19 cellular contexts compared by ENCODE assay signal in the genomic region with DNA sequence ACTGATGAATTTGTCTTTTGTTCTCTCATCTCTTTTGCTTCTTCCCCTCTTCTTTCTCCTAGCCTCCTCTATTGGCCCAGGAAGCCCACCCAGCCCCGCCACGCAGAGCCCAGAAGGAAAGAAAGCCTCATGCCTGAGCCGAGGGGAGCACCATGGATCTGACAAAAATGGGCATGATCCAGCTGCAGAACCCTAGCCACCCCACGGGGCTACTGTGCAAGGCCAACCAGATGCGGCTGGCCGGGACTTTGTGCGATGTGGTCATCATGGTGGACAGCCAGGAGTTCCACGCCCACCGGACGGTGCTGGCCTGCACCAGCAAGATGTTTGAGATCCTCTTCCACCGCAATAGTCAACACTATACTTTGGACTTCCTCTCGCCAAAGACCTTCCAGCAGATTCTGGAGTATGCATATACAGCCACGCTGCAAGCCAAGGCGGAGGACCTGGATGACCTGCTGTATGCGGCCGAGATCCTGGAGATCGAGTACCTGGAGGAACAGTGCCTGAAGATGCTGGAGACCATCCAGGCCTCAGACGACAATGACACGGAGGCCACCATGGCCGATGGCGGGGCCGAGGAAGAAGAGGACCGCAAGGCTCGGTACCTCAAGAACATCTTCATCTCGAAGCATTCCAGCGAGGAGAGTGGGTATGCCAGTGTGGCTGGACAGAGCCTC. TPM values are rescaled to one million over a fixed set of nuclear protein-coding genes. Genes with fewer than 3 reads are reported as not detected.
DNase-seq lines count a peak whose midpoint lies in the region; ATAC-seq, FAIRE-seq and TF ChIP-seq lines count a peak whose summit lies in the region.
"Had no signal": no experiment of that assay in that cellular context is flagged by ENCODE, and none has a peak within 500 bp of the region (broad histone marks: within the 10 kb centered on the region; RNA-seq: fewer than 3 reads in every experiment).

No MANE protein-coding gene starts in this region.

- no peaks in the 10 kb centered on the region for H3K79me2 ChIP-seq in HepG2 (ENCODE audit: insufficient read depth, low read length)

- ATAC-seq in right lobe of liver (no peak), HepG2 (no peak), left ventricle myocardium superior (no peak), body of pancreas (no peak)
- ATAC-seq: activated CD4-positive, alpha-beta T cell treated with anti-CD3 and anti-CD28 coated beads for 36 hours; GM12878; heart right ventricle had no signal

- TF ChIP-seq CTCF in right lobe of liver (IDR thresholded peaks at IDR 0.05) = no peak
- TF ChIP-seq CTCF in HepG2 (CRISPR knock-in tag; IDR thresholded peaks at IDR 0.05) = no peak
- TF ChIP-seq CTCF in sigmoid colon (IDR thresholded peaks at IDR 0.05) = no peak
- no peak for TF ChIP-seq CTCF in vagina (IDR thresholded peaks at IDR 0.05)
- no peak for TF ChIP-seq CTCF in body of pancreas (IDR thresholded peaks at IDR 0.05)

- H3K4me1 ChIP-seq in right lobe of liver = peaks cover 0 to 50% (median 28%) of the 10 kb centered on the region in 4 donors
- H3K4me1 ChIP-seq in HepG2 (ENCODE audit: insufficient read depth, low read length) = no peaks in the 10 kb centered on the region
- peaks cover 0 to 75% (median 73%) of the 10 kb centered on the region in 4 donors for H3K4me1 ChIP-seq in sigmoid colon
- peaks cover 74% of the 10 kb centered on the region for H3K4me1 ChIP-seq in vagina
- H3K4me1 ChIP-seq in body of pancreas = peaks cover 77% of the 10 kb centered on the region

- DNase-seq in right lobe of liver (no peak), HepG2 (ENCODE audit: low spot score) (no peak), left ventricle myocardium superior (peak; percentile 78), sigmoid colon (peak; percentile 77), vagina (ENCODE audit: extremely low spot score in 2 of 2) (no peak), NCI-H226 (no peak), H4 (ENCODE audit: low spot score) (no peak), body of pancreas (no peak)
- DNase-seq: activated CD4-positive, alpha-beta T cell treated with anti-CD3 and anti-CD28 coated beads for 36 hours; amygdala; cortex of kidney; erythroblast; GOT3; kidney; NCI-H1436; NCI-H2227 treated with DMSO at 0.1 percent for 48 hours had no signal

- peak overlapping the region in 2 of 3 donors; percentile 93 to 100 for H3K27ac ChIP-seq in right lobe of liver
- no peak overlapping the region for H3K27ac ChIP-seq in HepG2 (ENCODE audit: extremely low read length, insufficient read depth, low read length)
- peak overlapping the region; percentile 94 to 99 (median 96) for H3K27ac ChIP-seq in sigmoid colon
- peak overlapping the region; percentile 96 for H3K27ac ChIP-seq in vagina
- H3K27ac ChIP-seq in body of pancreas = no peak overlapping the region

- no peak for TF ChIP-seq EP300 in HepG2 (IDR thresholded peaks at IDR 0.05; ENCODE audit: low read depth in 2 of 2, low read length in 2 of 2)
- no peak for TF ChIP-seq EP300 in HepG2 (CRISPR knock-in tag; IDR thresholded peaks at IDR 0.05; ENCODE audit: borderline replicate concordance)
- TF ChIP-seq EP300 in sigmoid colon (IDR thresholded peaks at IDR 0.05) = no peak

- FAIRE-seq in HepG2 (lab: Jason Lieb, UNC) = no peak
- FAIRE-seq: GM12878, kidney had no signal

- TF ChIP-seq POLR2A in right lobe of liver (IDR thresholded peaks at IDR 0.05) (no peak), HepG2 (IDR thresholded peaks at IDR 0.05; ENCODE audit: insufficient read depth in 1 of 2, low read depth in 2 of 2, low read length in 2 of 2) (no peak), sigmoid colon (IDR thresholded peaks at IDR 0.05) (no peak), vagina (IDR thresholded peaks at IDR 0.05) (no peak), body of pancreas (IDR thresholded peaks at IDR 0.05) (no peak)

- no peak for TF ChIP-seq RAD21 in HepG2 (CRISPR knock-in tag; IDR thresholded peaks at IDR 0.05)

- CTCF ChIA-PET in HepG2 (lab: Yijun Ruan, JAX; ENCODE audit: low intra/inter-chr PET ratio, low total read pairs) = no interaction called here

- H3K4me3 ChIP-seq in right lobe of liver = peak overlapping the region in 1 of 3 donors; percentile 32
- H3K4me3 ChIP-seq in HepG2 (replicated peaks in 1 of 3; ENCODE audit: insufficient read depth in 1 of 3, low read depth in 2 of 3, low read length in 3 of 3) = no peak overlapping the region
- peak overlapping the region; percentile 15 to 99 (median 78) for H3K4me3 ChIP-seq in sigmoid colon
- peak overlapping the region; percentile 81 to 97 for H3K4me3 ChIP-seq in vagina
- no peak overlapping the region for H3K4me3 ChIP-seq in body of pancreas
- H3K4me3 ChIP-seq: GM12878 had no signal

- intact Hi-C loops in right lobe of liver (cut with DNase I) = loop anchor here in 1 of 2 donors (10.0 kb wide), 1 partner anchor 92 kb away; no protein-coding TSS in a partner anchor
- intact Hi-C loops in HepG2 (cut with micrococcal nuclease; ENCODE audit: unreplicated experiment) = no loop called here
- intact Hi-C loops in left ventricle myocardium superior (cut with micrococcal nuclease) = no loop called here
- intact Hi-C loops in sigmoid colon (cut with DNase I) = loop anchor here (5.0 kb wide), 1 partner anchor 54 kb away; no protein-coding TSS in a partner anchor
- intact Hi-C loops in vagina (cut with DNase I) = loop anchor here (5.0 kb wide), 1 partner anchor 189 kb away; no protein-coding TSS in a partner anchor
- intact Hi-C loops in body of pancreas (cut with DNase I) = loop anchor here (5.0 kb wide), 1 partner anchor 34 kb away; no protein-coding TSS in a partner anchor

- H2AFZ ChIP-seq in HepG2 (ENCODE audit: low read length) = no peak overlapping the region

- POLR2A ChIA-PET in HepG2 (lab: Yijun Ruan, JAX) = no interaction called here

- H3K9me3 ChIP-seq in right lobe of liver = no peaks in the 10 kb centered on the region
- no peaks in the 10 kb centered on the region for H3K9me3 ChIP-seq in HepG2 (ENCODE audit: low read length)
- no peaks in the 10 kb centered on the region for H3K9me3 ChIP-seq in sigmoid colon
- no peaks in the 10 kb centered on the region for H3K9me3 ChIP-seq in vagina
- H3K9me3 ChIP-seq in body of pancreas = no peaks in the 10 kb centered on the region
- H3K9me3 ChIP-seq: heart right ventricle had no signal

- no TSS peak for BruUV-seq in HepG2 (replicated peaks; lab: Mats Ljungman, UMichigan)

- in situ Hi-C loops in HepG2 (cut with HindIII; ENCODE audit: extremely low pct_ligation_motif_present, low pct_unique_long_range_greater_than_20kb) = no loop called here

- H3K36me3 ChIP-seq in right lobe of liver (peaks cover 0 to 52% (median 25%) of the 10 kb centered on the region in 4 donors), HepG2 (replicated peaks in 1 of 2; ENCODE audit: control insufficient read depth in 1 of 2, insufficient read depth in 2 of 2, low read length in 2 of 2) (no peaks in the 10 kb centered on the region), sigmoid colon (peaks cover 35 to 57% (median 51%) of the 10 kb centered on the region in 4 donors), vagina (peaks cover 4 to 55% of the 10 kb centered on the region in 2 donors), body of pancreas (replicated peaks in 1 of 2; ENCODE audit: insufficient read depth in 1 of 2, low read depth in 2 of 2) (peaks cover 17 to 22% of the 10 kb centered on the region in 2 donors)

- H3K9ac ChIP-seq in HepG2 (ENCODE audit: insufficient read depth, low read depth, low read length) = no peak overlapping the region

- no peaks in the 10 kb centered on the region for H3K27me3 ChIP-seq in right lobe of liver
- H3K27me3 ChIP-seq in HepG2 (ENCODE audit: control insufficient read depth in 1 of 2, insufficient read depth in 2 of 2, low read length in 2 of 2) = peaks cover 12 to 83% of the 10 kb centered on the region in 2 experiments
- H3K27me3 ChIP-seq in sigmoid colon = no peaks in the 10 kb centered on the region
- no peaks in the 10 kb centered on the region for H3K27me3 ChIP-seq in vagina
- H3K27me3 ChIP-seq in body of pancreas = no peaks in the 10 kb centered on the region

- H4K20me1 ChIP-seq in HepG2 (ENCODE audit: insufficient read depth, low read length) = 0 out of 2 replicates have a peak, but pooled peaks cover 4% of the 10 kb centered on the region

- H3K4me2 ChIP-seq in HepG2 (ENCODE audit: low read depth, low read length) = no peak overlapping the region

- WGBS in right lobe of liver (ENCODE audit: insufficient coverage, low coverage, low lambda C conversion rate, missing lambda C conversion rate) = 91% methylated on average over 8 of the region's 26 CpGs
- 64% methylated on average over 12 of the region's 26 CpGs for WGBS in HepG2 (ENCODE audit: low lambda C conversion rate)
- WGBS in sigmoid colon, 2 donors = 96 to 97% methylated on average over 26 of the region's 26 CpGs
- 90 to 94% methylated on average over 19 to 20 of the region's 26 CpGs for WGBS in body of pancreas, 2 donors

RNA-seq across cellular contexts. Expression of a gene that starts 3.8 kb away (rescaled TPM):
- total RNA-seq in right lobe of liver (100 to 1,000 TPM in 2 of 6 experiments, 10 to 100 TPM in 4; 13.1 to 205 (median 52.2) TPM), HepG2 (2016; rRNA removed; fragmentation: Illumina TruSeq; extraction: Trizol) (not detected in 2 replicates), left ventricle myocardium superior (67.3 TPM), sigmoid colon (100 to 1,000 TPM in 3 of 4 donors, 10 to 100 TPM in 1; 99.5 to 197 (median 129) TPM), vagina (243 TPM), body of pancreas (100 to 1,000 TPM in 1 of 2 donors, 10 to 100 TPM in 1; 96.5 to 150 TPM)
- total RNA-seq in HepG2 (2016; cell fraction: cytosol; rRNA removed; fragmentation: Illumina TruSeq; extraction: Trizol; ENCODE audit: low read depth) = not detected in 2 replicates
- total RNA-seq in HepG2 (2016; cell fraction: insoluble cytoplasmic fraction; rRNA removed; fragmentation: Illumina TruSeq; extraction: Trizol) = not detected in 2 replicates
- total RNA-seq in HepG2 (2016; cell fraction: membrane; rRNA removed; fragmentation: Illumina TruSeq; extraction: Trizol) = not detected in 2 replicates
- not detected in 2 replicates for total RNA-seq in HepG2 (2016; cell fraction: nucleus; rRNA removed; fragmentation: Illumina TruSeq; extraction: Trizol)
- polyA plus RNA-seq in HepG2 (2011; rRNA removed) (not detected in 2 replicates), sigmoid colon (10 to 100 TPM in 2 of 3 donors, 1 to 10 TPM in 1; 9.9 to 34.4 (median 11.4) TPM)
- not detected in 2 replicates for polyA plus RNA-seq in HepG2 (2011; cell fraction: cytosol; rRNA removed)
- not detected in 2 replicates for polyA plus RNA-seq in HepG2 (2011; cell fraction: nucleus; rRNA removed)
- not detected in 2 replicates for polyA plus RNA-seq in HepG2 (2012)
- not detected in 2 replicates for polyA plus RNA-seq in HepG2 (2016; cell fraction: cytosol; fragmentation: Illumina TruSeq; extraction: Trizol; ENCODE audit: low read depth)
- polyA plus RNA-seq in HepG2 (2016; cell fraction: insoluble cytoplasmic fraction; fragmentation: Illumina TruSeq; extraction: Trizol; ENCODE audit: low read depth) = not detected in 2 replicates
- not detected in 2 replicates for polyA plus RNA-seq in HepG2 (2016; cell fraction: membrane; fragmentation: Illumina TruSeq; extraction: Trizol; ENCODE audit: low read depth)
- polyA plus RNA-seq in HepG2 (2016; cell fraction: nucleus; fragmentation: Illumina TruSeq; extraction: Trizol; ENCODE audit: insufficient read depth, low read depth) = not detected in 2 replicates
- polyA minus RNA-seq in HepG2 (2011; rRNA and poly(A)+ RNA removed; ENCODE audit: low replicate concordance) = not detected in 2 replicates
- polyA minus RNA-seq in HepG2 (2011; cell fraction: cytosol; rRNA and poly(A)+ RNA removed) = not detected in 2 replicates
- not detected in 2 replicates for polyA minus RNA-seq in HepG2 (2011; cell fraction: nucleus; rRNA and poly(A)+ RNA removed)
- total RNA-seq in H4 (2014; rRNA removed; shearing (Covaris generic)) = not detected in 2 replicates
- total RNA-seq: G401 had no signal
- polyA plus RNA-seq: GM12878 had no signal

Comparison
In these comparisons a context has a peak if more than half of its experiments do, and no peak if none do; other contexts are left out.
1. H3K27ac ChIP-seq: peak in right lobe of liver (2 of 3), sigmoid colon (4 of 4) and vagina (single experiment); none in HepG2 (single experiment) and body of pancreas (0 of 4).
2. RNA of a gene that starts 3.8 kb away (total RNA-seq): 243 TPM in vagina (single experiment), 96.5 to 150 TPM in body of pancreas, 99.5 to 197 TPM in sigmoid colon, 67.3 TPM in left ventricle myocardium superior (single experiment) and 13.1 to 205 TPM in right lobe of liver; not detected in HepG2 and not detected in H4; every median in the first group is over 10 times any median in the second.
3. DNase-seq: peak in left ventricle myocardium superior (single experiment) and sigmoid colon (single experiment); none in right lobe of liver (0 of 3), HepG2 (single experiment), vagina (0 of 2), NCI-H226 (single experiment), H4 (single experiment) and body of pancreas (0 of 4).
4. H3K4me3 ChIP-seq: peak in sigmoid colon (4 of 4) and vagina (2 of 2); none in HepG2 (0 of 3) and body of pancreas (0 of 2).
5. intact Hi-C loops: an anchor here in sigmoid colon (5.0 kb wide), vagina (5.0 kb wide) and body of pancreas (5.0 kb wide); none called in HepG2 and left ventricle myocardium superior.